In genomic region chr5:90934091-90934719, GRCh38 we compare ENCODE assay signal across 1 cellular context.
TF ChIP-seq lines count a peak whose summit lies in the region.

No MANE protein-coding gene starts in this region.

TF ChIP-seq in WTC11, 78 proteins besides CTCF, POLR2A, EP300 and RAD21 (continued from another document):
- TF ChIP-seq ATF2 (CRISPR knock-in tag; IDR thresholded peaks at IDR 0.05; ENCODE audit: borderline replicate concordance, low read depth) (no peak), ZNF425 (CRISPR knock-in tag; conservative IDR thresholded peaks at IDR 0.05) (no peak)
